9 cellular contexts compared by ENCODE assay signal in genomic region chr9:110125763-110126351, GRCh38.
DNase-seq lines count a peak whose midpoint lies in the region.
"Had no signal": no experiment of that assay in that cellular context is flagged by ENCODE, and none has a peak within 500 bp of the region (broad histone marks: within the 10 kb centered on the region; RNA-seq: fewer than 3 reads in every experiment).

No MANE protein-coding gene starts in this region.

- H3K27me3 Mint-ChIP-seq in activated naive CD8-positive, alpha-beta T cell: no peaks in the 10 kb centered on the region
- H3K27me3 Mint-ChIP-seq in stimulated activated naive CD8-positive, alpha-beta T cell treated with anti-CD3 and anti-CD28 coated beads, Interleukin-15, Interleukin-2, amounts not matched to agents 100 ng/mL and 50 ng/mL, for 24 hours: no peaks in the 10 kb centered on the region

- peaks cover 69% of the 10 kb centered on the region for H3K4me1 ChIP-seq in iPS-20b (ENCODE audit: insufficient read depth, low read length)

- H3K27ac Mint-ChIP-seq in activated naive CD8-positive, alpha-beta T cell: peak overlapping the region; percentile 1
- H3K27ac Mint-ChIP-seq in stimulated activated naive CD8-positive, alpha-beta T cell treated with anti-CD3 and anti-CD28 coated beads, Interleukin-15, Interleukin-2, amounts not matched to agents 100 ng/mL and 50 ng/mL, for 24 hours: peak overlapping the region; percentile 79

- H3K36me3 ChIP-seq in iPS-20b (ENCODE audit: insufficient read depth, low read depth, low read length): no peaks in the 10 kb centered on the region

- H3K9ac ChIP-seq in iPS-20b (ENCODE audit: low read depth, low read length): peak overlapping the region; percentile 39; the same call in 1 of the 2 replicates

- no peaks in the 10 kb centered on the region for H3K36me3 Mint-ChIP-seq in activated naive CD8-positive, alpha-beta T cell
- no peaks in the 10 kb centered on the region for H3K36me3 Mint-ChIP-seq in stimulated activated naive CD8-positive, alpha-beta T cell treated with anti-CD3 and anti-CD28 coated beads, Interleukin-15, Interleukin-2, amounts not matched to agents 100 ng/mL and 50 ng/mL, for 24 hours (ENCODE audit: low read depth)

- no peak overlapping the region for H3K27ac ChIP-seq in iPS-20b (ENCODE audit: low read length)

- peak overlapping the region; percentile 46 for H3K4me3 ChIP-seq in Jurkat, Clone E6-1 (ENCODE audit: low read length)
- 0 out of 2 replicates have a peak overlapping the region, but pooled peaks have one; percentile 25 for H3K4me3 ChIP-seq in iPS-20b (ENCODE audit: low read length)

- H3K4me3 Mint-ChIP-seq in activated naive CD8-positive, alpha-beta T cell: no peak overlapping the region
- no peak overlapping the region for H3K4me3 Mint-ChIP-seq in stimulated activated naive CD8-positive, alpha-beta T cell treated with anti-CD3 and anti-CD28 coated beads, Interleukin-15, Interleukin-2, amounts not matched to agents 100 ng/mL and 50 ng/mL, for 24 hours

- H3K9me3 Mint-ChIP-seq in activated naive CD8-positive, alpha-beta T cell (ENCODE audit: low read depth): no peaks in the 10 kb centered on the region
- H3K9me3 Mint-ChIP-seq in stimulated activated naive CD8-positive, alpha-beta T cell treated with anti-CD3 and anti-CD28 coated beads, Interleukin-15, Interleukin-2, amounts not matched to agents 100 ng/mL and 50 ng/mL, for 24 hours: no peaks in the 10 kb centered on the region

- H3K27me3 ChIP-seq in iPS-20b (ENCODE audit: insufficient read depth, low read length): no peaks in the 10 kb centered on the region

- no peaks in the 10 kb centered on the region for H3K9me3 ChIP-seq in iPS-20b (ENCODE audit: insufficient read depth, low read depth, low read length)

- peaks cover 19% of the 10 kb centered on the region for H3K4me1 Mint-ChIP-seq in activated naive CD8-positive, alpha-beta T cell (ENCODE audit: low read depth)
- peaks cover 28% of the 10 kb centered on the region for H3K4me1 Mint-ChIP-seq in stimulated activated naive CD8-positive, alpha-beta T cell treated with anti-CD3 and anti-CD28 coated beads, Interleukin-15, Interleukin-2, amounts not matched to agents 100 ng/mL and 50 ng/mL, for 24 hours (ENCODE audit: low read depth)

- DNase-seq in Jurkat, Clone E6-1 (ENCODE audit: low read depth, low spot score): peak; percentile 77
- DNase-seq in pons (ENCODE audit: low spot score) (no peak), GM03348 (ENCODE audit: low spot score) (no peak), NCI-H1092 treated with DMSO at 0.1 percent for 48 hours (lab: John Stamatoyannopoulos, UW) (no peak), amniotic stem cell (lab: John Stamatoyannopoulos, UW) (no peak)
- DNase-seq: PC-3 had no signal
